In genomic region chr2:164061129-164061746, GRCh38 we compare ENCODE assay signal across 9 cellular contexts.
DNase-seq lines count a peak whose midpoint lies in the region; ATAC-seq and TF ChIP-seq lines count a peak whose summit lies in the region.
"Had no signal": no experiment of that assay in that cellular context is flagged by ENCODE, and none has a peak within 500 bp of the region (broad histone marks: within the 10 kb centered on the region; RNA-seq: fewer than 3 reads in every experiment).

No MANE protein-coding gene starts in this region.

- no peaks in the 10 kb centered on the region for H3K27me3 Mint-ChIP-seq in activated CD8-positive, alpha-beta T cell treated with anti-CD3 and anti-CD28 coated beads for 36 hours
- H3K27me3 Mint-ChIP-seq in activated CD8-positive, alpha-beta T cell treated with anti-CD3 and anti-CD28 coated beads, Interleukin-2, amount 10 ng/mL, durations not matched to agents 7 days and 5 days (ENCODE audit: low read depth): no peaks in the 10 kb centered on the region
- H3K27me3 Mint-ChIP-seq: dendritic cell treated with granulocyte-macrophage colony-stimulating factor and Interleukin-4, amounts not matched to agents 40 ng/mL and 50 ng/mL, for 4 days had no signal

- intact Hi-C loops in activated CD8-positive, alpha-beta T cell treated with anti-CD3 and anti-CD28 coated beads for 36 hours (cut with micrococcal nuclease): no loop called here

- H3K4me1 Mint-ChIP-seq in activated CD8-positive, alpha-beta T cell treated with anti-CD3 and anti-CD28 coated beads for 36 hours (ENCODE audit: low read depth): no peaks in the 10 kb centered on the region
- no peaks in the 10 kb centered on the region for H3K4me1 Mint-ChIP-seq in activated CD8-positive, alpha-beta T cell treated with anti-CD3 and anti-CD28 coated beads, Interleukin-2, amount 10 ng/mL, durations not matched to agents 7 days and 5 days (ENCODE audit: low read depth)

- no peaks in the 10 kb centered on the region for H3K9me3 Mint-ChIP-seq in activated CD8-positive, alpha-beta T cell treated with anti-CD3 and anti-CD28 coated beads for 36 hours
- no peaks in the 10 kb centered on the region for H3K9me3 Mint-ChIP-seq in activated CD8-positive, alpha-beta T cell treated with anti-CD3 and anti-CD28 coated beads, Interleukin-2, amount 10 ng/mL, durations not matched to agents 7 days and 5 days (ENCODE audit: insufficient read depth)
- H3K9me3 Mint-ChIP-seq: dendritic cell treated with granulocyte-macrophage colony-stimulating factor and Interleukin-4, amounts not matched to agents 40 ng/mL and 50 ng/mL, for 4 days had no signal

- CTCF ChIA-PET in activated CD8-positive, alpha-beta T cell treated with anti-CD3 and anti-CD28 coated beads for 36 hours (lab: Charles Lee): interaction anchor here (0.7 to 1.2 kb wide), 2 partner anchors 9 to 101 kb away, joined by 3 to 4 read pairs; no protein-coding TSS in a partner anchor
- CTCF ChIA-PET in activated CD8-positive, alpha-beta T cell treated with anti-CD3 and anti-CD28 coated beads, Interleukin-2, amount 10 ng/mL, durations not matched to agents 7 days and 5 days (lab: Charles Lee): interaction anchor here (0.7 to 0.8 kb wide), 2 partner anchors 649 to 715 kb away, joined by 3 to 4 read pairs; no protein-coding TSS in a partner anchor

- no peak overlapping the region for H3K4me3 Mint-ChIP-seq in activated CD8-positive, alpha-beta T cell treated with anti-CD3 and anti-CD28 coated beads for 36 hours
- H3K4me3 Mint-ChIP-seq in activated CD8-positive, alpha-beta T cell treated with anti-CD3 and anti-CD28 coated beads, Interleukin-2, amount 10 ng/mL, durations not matched to agents 7 days and 5 days: no peak overlapping the region
- H3K4me3 Mint-ChIP-seq: dendritic cell treated with granulocyte-macrophage colony-stimulating factor and Interleukin-4, amounts not matched to agents 40 ng/mL and 50 ng/mL, for 4 days had no signal

- ATAC-seq in activated CD8-positive, alpha-beta T cell treated with anti-CD3 and anti-CD28 coated beads for 36 hours: no peak
- ATAC-seq in activated CD8-positive, alpha-beta T cell treated with anti-CD3 and anti-CD28 coated beads, Interleukin-2, amount 10 ng/mL, durations not matched to agents 7 days and 5 days: no peak
- ATAC-seq in HG02798 (IDR thresholded peaks at IDR 0.05; ENCODE audit: poor library complexity, unreplicated experiment): peak; percentile 75

- H3K27ac Mint-ChIP-seq in activated CD8-positive, alpha-beta T cell treated with anti-CD3 and anti-CD28 coated beads for 36 hours: no peak overlapping the region
- H3K27ac Mint-ChIP-seq in activated CD8-positive, alpha-beta T cell treated with anti-CD3 and anti-CD28 coated beads, Interleukin-2, amount 10 ng/mL, durations not matched to agents 7 days and 5 days: no peak overlapping the region
- H3K27ac Mint-ChIP-seq: dendritic cell treated with granulocyte-macrophage colony-stimulating factor and Interleukin-4, amounts not matched to agents 40 ng/mL and 50 ng/mL, for 4 days had no signal

- no peak for TF ChIP-seq CTCF in activated CD8-positive, alpha-beta T cell treated with anti-CD3 and anti-CD28 coated beads for 36 hours (IDR thresholded peaks at IDR 0.05)

- H3K36me3 Mint-ChIP-seq in activated CD8-positive, alpha-beta T cell treated with anti-CD3 and anti-CD28 coated beads for 36 hours (ENCODE audit: low read depth): no peaks in the 10 kb centered on the region
- no peaks in the 10 kb centered on the region for H3K36me3 Mint-ChIP-seq in activated CD8-positive, alpha-beta T cell treated with anti-CD3 and anti-CD28 coated beads, Interleukin-2, amount 10 ng/mL, durations not matched to agents 7 days and 5 days (ENCODE audit: low read depth)

- POLR2A ChIA-PET in activated CD8-positive, alpha-beta T cell treated with anti-CD3 and anti-CD28 coated beads for 36 hours (lab: Charles Lee): no interaction called here
- POLR2A ChIA-PET in activated CD8-positive, alpha-beta T cell treated with anti-CD3 and anti-CD28 coated beads, Interleukin-2, amount 10 ng/mL, durations not matched to agents 7 days and 5 days (lab: Charles Lee): no interaction called here

- peak; percentile 11 for DNase-seq in activated CD8-positive, alpha-beta T cell treated with anti-CD3 and anti-CD28 coated beads for 36 hours
- DNase-seq in activated CD8-positive, alpha-beta T cell treated with anti-CD3 and anti-CD28 coated beads, Interleukin-2, amount 10 ng/mL, durations not matched to agents 7 days and 5 days: no peak
- DNase-seq in NCI-H774 (lab: John Stamatoyannopoulos, UW) (peak; percentile 7), ecto neural progenitor cell (ENCODE audit: low spot score) (peak; percentile 53), midbrain (lab: John Stamatoyannopoulos, UW) (peak; percentile 56), NCI-H1436 (lab: John Stamatoyannopoulos, UW) (no peak), GDM1 (lab: John Stamatoyannopoulos, UW) (no peak)

Comparison
In these comparisons a context has a peak if more than half of its experiments do, and no peak if none do; other contexts are left out.
1. DNase-seq: peak in activated CD8-positive, alpha-beta T cell treated with anti-CD3 and anti-CD28 coated beads for 36 hours (single experiment), NCI-H774 (single experiment), ecto neural progenitor cell (single experiment) and midbrain (single experiment); none in activated CD8-positive, alpha-beta T cell treated with anti-CD3 and anti-CD28 coated beads, Interleukin-2, amount 10 ng/mL, durations not matched to agents 7 days and 5 days (single experiment), NCI-H1436 (single experiment) and GDM1 (single experiment).